8 cellular contexts compared by ENCODE assay signal in the genomic region with DNA sequence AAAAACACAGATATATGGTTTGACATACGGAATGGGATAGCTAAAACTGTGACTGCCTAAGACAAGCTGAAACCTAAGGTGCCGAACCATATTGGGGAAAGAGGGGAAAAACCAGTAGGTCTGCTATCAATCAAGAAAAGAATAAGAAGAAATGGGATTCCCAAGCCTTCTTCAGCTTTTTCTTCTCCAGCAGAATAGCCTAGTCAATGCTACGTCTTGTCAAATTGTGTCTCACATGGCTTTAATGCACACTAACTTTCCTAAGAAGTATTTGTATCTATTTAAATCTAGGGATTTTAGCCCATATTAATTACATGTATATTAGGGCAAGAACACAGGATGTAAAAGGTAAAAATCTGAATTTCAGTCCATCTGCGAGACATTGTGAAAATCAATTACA. TPM values are rescaled to one million over a fixed set of nuclear protein-coding genes. Genes with fewer than 3 reads are reported as not detected.
A peak's percentile ranks its signal among the peaks of the same experiment; 100 is the strongest.
DNase-seq lines count a peak whose midpoint lies in the region; ATAC-seq and TF ChIP-seq lines count a peak whose summit lies in the region.

No MANE protein-coding gene starts in this region.

- H3K4me3 ChIP-seq in ascending aorta, result peak overlapping the region; percentile 84 to 99
- peak overlapping the region; percentile 65 to 90 (median 84) for H3K4me3 ChIP-seq in right lobe of liver
- peak overlapping the region in 2 of 3 donors; percentile 54 to 77 for H3K4me3 ChIP-seq in thyroid gland (replicated peaks in 1 of 3)

- ATAC-seq in right lobe of liver, result no peak
- no peak for ATAC-seq in GM18868 (IDR thresholded peaks at IDR 0.05; ENCODE audit: unreplicated experiment)

- peak overlapping the region; percentile 95 for H3K27ac Mint-ChIP-seq in activated CD4-positive, alpha-beta T cell treated with anti-CD3 and anti-CD28 coated beads, Interleukin-2, amount 10 ng/mL, durations not matched to agents 24 days and 14 days

- TF ChIP-seq POLR2A in right lobe of liver (IDR thresholded peaks at IDR 0.05) (no peak), thyroid gland (IDR thresholded peaks at IDR 0.05) (no peak)

- no peak for TF ChIP-seq CTCF in ascending aorta (IDR thresholded peaks at IDR 0.05)
- TF ChIP-seq CTCF in right lobe of liver (IDR thresholded peaks at IDR 0.05), result no peak
- no peak for TF ChIP-seq CTCF in thyroid gland (IDR thresholded peaks at IDR 0.05)

- H3K9me3 ChIP-seq in ascending aorta (no peaks in the 10 kb centered on the region), right lobe of liver (no peaks in the 10 kb centered on the region), thyroid gland (no peaks in the 10 kb centered on the region)

- peak overlapping the region; percentile 91 for H3K4me3 Mint-ChIP-seq in activated CD4-positive, alpha-beta T cell treated with anti-CD3 and anti-CD28 coated beads, Interleukin-2, amount 10 ng/mL, durations not matched to agents 24 days and 14 days

- no peaks in the 10 kb centered on the region for H3K27me3 Mint-ChIP-seq in activated CD4-positive, alpha-beta T cell treated with anti-CD3 and anti-CD28 coated beads, Interleukin-2, amount 10 ng/mL, durations not matched to agents 24 days and 14 days

- peaks cover 22% of the 10 kb centered on the region for H3K9me3 Mint-ChIP-seq in activated CD4-positive, alpha-beta T cell treated with anti-CD3 and anti-CD28 coated beads, Interleukin-2, amount 10 ng/mL, durations not matched to agents 24 days and 14 days

- peak overlapping the region; percentile 85 to 94 for H3K27ac ChIP-seq in ascending aorta
- peak overlapping the region; percentile 85 to 90 (median 89) for H3K27ac ChIP-seq in right lobe of liver
- peak overlapping the region in 1 of 3 donors; percentile 80 for H3K27ac ChIP-seq in thyroid gland

- no peak for DNase-seq in activated CD4-positive, alpha-beta T cell treated with anti-CD3 and anti-CD28 coated beads, Interleukin-2, amount 10 ng/mL, durations not matched to agents 24 days and 14 days
- no peak for DNase-seq in activated CD4-positive, alpha-beta T cell treated with anti-CD3 and anti-CD28 coated beads, Interleukin-2, amount 50 U/mL, for 1 hour
- DNase-seq in ascending aorta (ENCODE audit: low spot score in 2 of 2) (no peak), right lobe of liver (no peak), thyroid gland (no peak), NCI-H187 (lab: John Stamatoyannopoulos, UW) (no peak), NCI-H1436 treated with DMSO at 0.1 percent for 48 hours (lab: John Stamatoyannopoulos, UW) (no peak)

- WGBS in right lobe of liver (ENCODE audit: insufficient coverage, low coverage, low lambda C conversion rate, missing lambda C conversion rate), result 27% methylated on average over 4 of the region's 4 CpGs
- WGBS in thyroid gland, 2 donors, result 48 to 59% methylated on average over 4 of the region's 4 CpGs

- H3K4me1 Mint-ChIP-seq in activated CD4-positive, alpha-beta T cell treated with anti-CD3 and anti-CD28 coated beads, Interleukin-2, amount 10 ng/mL, durations not matched to agents 24 days and 14 days, result peaks cover 46% of the 10 kb centered on the region

- H3K4me1 ChIP-seq in ascending aorta (peaks cover 6 to 22% of the 10 kb centered on the region in 2 donors), right lobe of liver (peaks cover 0 to 25% (median 6%) of the 10 kb centered on the region in 4 donors), thyroid gland (peaks cover 17 to 18% of the 10 kb centered on the region in 2 donors)

- no peaks in the 10 kb centered on the region for H3K27me3 ChIP-seq in ascending aorta
- no peaks in the 10 kb centered on the region for H3K27me3 ChIP-seq in right lobe of liver
- no peaks in the 10 kb centered on the region for H3K27me3 ChIP-seq in thyroid gland

- H3K36me3 ChIP-seq in ascending aorta (no peaks in the 10 kb centered on the region), right lobe of liver (no peaks in the 10 kb centered on the region), thyroid gland (no peaks in the 10 kb centered on the region)

- peaks cover 29% of the 10 kb centered on the region for H3K36me3 Mint-ChIP-seq in activated CD4-positive, alpha-beta T cell treated with anti-CD3 and anti-CD28 coated beads, Interleukin-2, amount 10 ng/mL, durations not matched to agents 24 days and 14 days (ENCODE audit: low read depth)

- intact Hi-C loops in activated CD4-positive, alpha-beta T cell treated with anti-CD3 and anti-CD28 coated beads, Interleukin-2, amount 10 ng/mL, durations not matched to agents 24 days and 14 days (cut with micrococcal nuclease), result loop anchor here (1.0 to 10.0 kb wide), 5 partner anchors 239 to 1579 kb away; partner anchors contain the start of genes CSNK1A1, GRPEL2 and SLC26A2
- intact Hi-C loops in ascending aorta (cut with DNase I), result loop anchor here (5.0 kb wide), 3 partner anchors 349 to 584 kb away; partner anchors contain the start of gene ADRB2
- intact Hi-C loops in right lobe of liver (cut with DNase I), result no loop called here
- intact Hi-C loops in thyroid gland (cut with DNase I), result no loop called here

RNA-seq across cellular contexts. Expression of gene FBXO38, which starts 0.8 kb away (rescaled TPM):
- 57.3 and 62.9 TPM in 2 replicates for total RNA-seq in activated CD4-positive, alpha-beta T cell treated with anti-CD3 and anti-CD28 coated beads, Interleukin-2, amount 10 ng/mL, durations not matched to agents 24 days and 14 days
- total RNA-seq in ascending aorta (12.1 TPM), right lobe of liver (10 to 100 TPM; 21.1 to 34.9 (median 23.6) TPM), thyroid gland (10 to 100 TPM; 49.6 to 86.4 (median 64.1) TPM)

RNA-seq across cellular contexts. Expression of gene SPINK9, which starts 47.6 kb away (rescaled TPM):
- total RNA-seq in activated CD4-positive, alpha-beta T cell treated with anti-CD3 and anti-CD28 coated beads, Interleukin-2, amount 10 ng/mL, durations not matched to agents 24 days and 14 days, result not detected in 2 replicates
- total RNA-seq in ascending aorta, result not detected
- not detected for total RNA-seq in right lobe of liver
- total RNA-seq in thyroid gland, result not detected

Comparison
In these comparisons a context has a peak if more than half of its experiments do, and no peak if none do; other contexts are left out.
1. intact Hi-C loops: an anchor here in activated CD4-positive, alpha-beta T cell treated with anti-CD3 and anti-CD28 coated beads, Interleukin-2, amount 10 ng/mL, durations not matched to agents 24 days and 14 days (1.0 to 10.0 kb wide) and ascending aorta (5.0 kb wide); none called in right lobe of liver and thyroid gland.